20 cellular contexts compared by ENCODE assay signal in the genomic region with DNA sequence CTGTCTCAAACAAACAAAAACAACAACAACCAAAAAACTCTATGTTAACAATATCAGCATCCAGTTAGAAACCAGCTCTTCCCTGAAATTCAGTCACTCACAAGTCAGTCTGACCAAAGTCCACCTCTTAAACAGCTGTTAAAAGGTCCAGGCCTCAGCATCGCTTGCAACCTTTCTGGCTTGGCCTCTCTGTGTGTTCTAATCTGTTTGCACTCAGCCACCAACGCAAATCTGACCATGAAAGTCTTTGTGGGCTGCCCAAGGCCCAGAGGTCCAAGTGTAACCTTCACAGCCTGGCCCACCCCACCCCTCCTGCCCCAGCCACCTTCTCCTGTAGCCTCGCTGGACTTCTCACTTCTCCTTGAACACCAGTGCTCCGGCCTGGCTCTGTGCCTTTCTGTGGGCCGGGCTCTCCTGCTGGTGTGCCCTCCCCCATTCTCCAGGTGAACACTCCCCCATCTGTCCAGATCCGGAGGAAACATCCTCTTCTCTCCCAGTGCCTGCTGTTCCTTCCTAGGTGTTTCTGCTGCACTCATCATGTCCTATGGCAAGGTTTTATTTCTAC.
DNase-seq lines count a peak whose midpoint lies in the region; ATAC-seq and TF ChIP-seq lines count a peak whose summit lies in the region.
"Had no signal": no experiment of that assay in that cellular context is flagged by ENCODE, and none has a peak within 500 bp of the region (broad histone marks: within the 10 kb centered on the region; RNA-seq: fewer than 3 reads in every experiment).

No MANE protein-coding gene starts in this region.

- no peak for TF ChIP-seq EP300 in sigmoid colon (IDR thresholded peaks at IDR 0.05)

- H3K27me3 ChIP-seq in hepatocyte (no peaks in the 10 kb centered on the region), sigmoid colon (no peaks in the 10 kb centered on the region)
- H3K27me3 ChIP-seq: brain microvascular endothelial cell, gastroesophageal sphincter, suprapubic skin, uterus had no signal

- DNase-seq in DMS53 (lab: John Stamatoyannopoulos, UW) (peak; percentile 88), T-helper 17 cell (no peak), hepatocyte (ENCODE audit: low spot score) (peak; percentile 40), sigmoid colon (peak; percentile 60), NCI-H345 (lab: John Stamatoyannopoulos, UW) (no peak), UCSD-AML1 (lab: John Stamatoyannopoulos, UW; ENCODE audit: unreplicated experiment) (no peak)
- DNase-seq: activated CD4-positive, alpha-beta T cell treated with anti-CD3 and anti-CD28 coated beads, Interleukin-2, amount 10 ng/mL, durations not matched to agents 24 days and 14 days; brain microvascular endothelial cell; mesenchymal stem cell; natural killer cell; NCI-H1048; NCI-H187 treated with DMSO at 0.1 percent for 48 hours; NCI-H446; PC-9; SHP77 treated with DMSO at 0.1 percent for 48 hours; SW 1271; uterus had no signal

- H3K79me2 ChIP-seq in hepatocyte = no peaks in the 10 kb centered on the region

- peaks cover 8% of the 10 kb centered on the region for H3K36me3 Mint-ChIP-seq in T-helper 17 cell (ENCODE audit: low read depth)
- H3K36me3 Mint-ChIP-seq: natural killer cell had no signal

- TF ChIP-seq POLR2A in sigmoid colon (IDR thresholded peaks at IDR 0.05) = no peak

- H2AFZ ChIP-seq in hepatocyte = no peak overlapping the region
- H2AFZ ChIP-seq: PC-9 had no signal

- H3K36me3 ChIP-seq in hepatocyte (replicated peaks; ENCODE audit: insufficient read depth, low read depth) (no peaks in the 10 kb centered on the region), sigmoid colon (no peaks in the 10 kb centered on the region)
- H3K36me3 ChIP-seq: brain microvascular endothelial cell, suprapubic skin, uterus had no signal

- H3K4me2 ChIP-seq in hepatocyte = no peak overlapping the region
- H3K4me2 ChIP-seq: PC-9 had no signal

- TF ChIP-seq CTCF in hepatocyte (IDR thresholded peaks at IDR 0.05; ENCODE audit: poor library complexity) (no peak), sigmoid colon (IDR thresholded peaks at IDR 0.05) (no peak)

- H3K4me3 ChIP-seq in hepatocyte (no peak overlapping the region), sigmoid colon (no peak overlapping the region)
- H3K4me3 ChIP-seq: gastroesophageal sphincter, PC-9, suprapubic skin, uterus had no signal

- no peak overlapping the region for H3K4me3 Mint-ChIP-seq in T-helper 17 cell
- H3K4me3 Mint-ChIP-seq: activated CD4-positive, alpha-beta T cell treated with anti-CD3 and anti-CD28 coated beads, Interleukin-2, amount 10 ng/mL, durations not matched to agents 24 days and 14 days; natural killer cell had no signal

- 70% methylated on average over 6 of the region's 6 CpGs for WGBS in hepatocyte (ENCODE audit: low lambda C conversion rate, missing lambda C conversion rate)
- 54 to 82% methylated on average over 6 of the region's 6 CpGs for WGBS in sigmoid colon, 2 donors

- no peaks in the 10 kb centered on the region for H3K27me3 Mint-ChIP-seq in T-helper 17 cell
- H3K27me3 Mint-ChIP-seq: activated CD4-positive, alpha-beta T cell treated with anti-CD3 and anti-CD28 coated beads, Interleukin-2, amount 10 ng/mL, durations not matched to agents 24 days and 14 days had no signal

- H3K27ac ChIP-seq in hepatocyte (peak overlapping the region; percentile 49), sigmoid colon (no peak overlapping the region)
- H3K27ac ChIP-seq: brain microvascular endothelial cell, gastroesophageal sphincter, PC-9, suprapubic skin, uterus had no signal

- H3K4me1 ChIP-seq in hepatocyte (ENCODE audit: insufficient read depth) (peaks cover 31% of the 10 kb centered on the region), sigmoid colon (peaks cover 0 to 41% (median 32%) of the 10 kb centered on the region in 4 donors)

- H3K4me1 Mint-ChIP-seq in T-helper 17 cell = peaks cover 13% of the 10 kb centered on the region

- H4K20me1 ChIP-seq in hepatocyte (ENCODE audit: insufficient read depth, poor library complexity, severe bottlenecking) = peaks cover 10% of the 10 kb centered on the region

- intact Hi-C loops in sigmoid colon (cut with DNase I) = loop anchor here (2.0 to 10.0 kb wide), 4 partner anchors 104 to 501 kb away; a partner anchor contains a TSS

- peak overlapping the region; percentile 51 for H3K27ac Mint-ChIP-seq in T-helper 17 cell
- H3K27ac Mint-ChIP-seq: activated CD4-positive, alpha-beta T cell treated with anti-CD3 and anti-CD28 coated beads, Interleukin-2, amount 10 ng/mL, durations not matched to agents 24 days and 14 days had no signal

- no peaks in the 10 kb centered on the region for H3K9me2 ChIP-seq in hepatocyte (replicated peaks; ENCODE audit: insufficient read depth)

- no peak for ATAC-seq in T-helper 17 cell
- no peak for ATAC-seq in GM21367 (IDR thresholded peaks at IDR 0.05; ENCODE audit: unreplicated experiment)
- ATAC-seq: gastroesophageal sphincter, natural killer cell had no signal

- H3K9me3 ChIP-seq in T-helper 17 cell (ENCODE audit: control insufficient read depth, low read length, poor library complexity, severe bottlenecking) (no peaks in the 10 kb centered on the region), hepatocyte (ENCODE audit: low read depth) (no peaks in the 10 kb centered on the region), sigmoid colon (no peaks in the 10 kb centered on the region)
- H3K9me3 ChIP-seq: gastroesophageal sphincter, suprapubic skin, uterus had no signal

Comparison
In these comparisons a context has a peak if more than half of its experiments do, and no peak if none do; other contexts are left out.
1. DNase-seq: peak in DMS53 (single experiment), hepatocyte (single experiment) and sigmoid colon (single experiment); none in T-helper 17 cell (0 of 3), NCI-H345 (single experiment) and UCSD-AML1 (single experiment).